In the genomic region with DNA sequence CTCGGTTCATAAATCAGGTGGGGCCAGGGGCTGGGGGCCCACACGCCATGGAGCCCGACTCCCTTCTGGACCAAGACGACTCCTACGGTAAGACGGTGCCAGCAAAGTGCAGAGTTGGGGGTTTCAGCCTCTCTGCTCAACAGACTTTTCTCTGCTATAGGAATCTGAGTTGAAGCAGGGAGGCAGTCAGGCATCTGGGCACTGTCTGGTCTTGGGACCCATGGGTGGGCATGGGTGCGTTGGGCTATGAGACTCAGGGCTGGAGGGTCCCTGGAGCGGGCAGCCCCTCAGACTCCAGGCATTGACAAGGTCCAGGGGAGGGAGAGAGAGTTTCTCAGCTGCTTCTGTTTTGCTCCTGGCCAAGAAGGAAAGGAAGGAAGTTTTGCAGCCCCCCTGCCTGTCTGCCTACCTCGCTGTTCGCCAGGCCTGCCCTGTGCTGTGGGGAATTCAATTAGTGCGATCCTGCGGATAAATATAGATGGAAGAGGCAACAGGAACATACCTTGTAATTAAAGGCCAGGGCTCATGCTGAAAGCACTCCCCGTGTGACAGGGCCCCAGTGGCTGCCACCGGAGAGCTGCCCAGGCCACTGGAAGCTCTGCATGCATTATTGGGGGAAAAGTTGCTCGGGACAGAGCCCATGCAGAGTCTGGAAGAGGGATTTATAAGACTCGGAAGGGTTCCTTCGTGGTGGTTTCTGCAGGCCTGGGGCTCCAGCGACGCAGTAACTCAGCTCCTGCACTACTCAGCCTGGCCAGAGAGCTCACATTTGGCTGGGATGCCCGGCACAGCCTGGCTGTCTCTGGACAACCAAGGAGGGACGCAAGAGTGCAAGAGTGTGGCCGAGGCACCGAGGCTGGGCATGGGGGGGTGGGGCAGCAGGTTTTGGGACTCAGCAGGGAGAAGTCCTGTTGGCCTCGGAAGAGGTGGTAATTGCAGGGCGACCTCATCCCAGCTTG, we compare ENCODE assay signal across 12 cellular contexts.
A peak's percentile ranks its signal among the peaks of the same experiment; 100 is the strongest.
DNase-seq lines count a peak whose midpoint lies in the region; ATAC-seq, FAIRE-seq and TF ChIP-seq lines count a peak whose summit lies in the region.
"Had no signal": no experiment of that assay in that cellular context is flagged by ENCODE, and none has a peak within 500 bp of the region (broad histone marks: within the 10 kb centered on the region; RNA-seq: fewer than 3 reads in every experiment).

No MANE protein-coding gene starts in this region.

- DNase-seq in NCI-H69 (lab: John Stamatoyannopoulos, UW) (peak; percentile 72), endothelial cell (ENCODE audit: low spot score) (no peak), mesothelial cell of epicardium (ENCODE audit: low spot score in 2 of 2, unreplicated experiment in 2 of 2) (peak in 1 of 2 experiments; percentile 49), urothelium cell line (ENCODE audit: low spot score) (no peak), GM13976 (ENCODE audit: low spot score) (no peak)
- no peak for DNase-seq in activated CD8-positive, alpha-beta memory T cell treated with anti-CD3 and anti-CD28 coated beads for 24 hours
- DNase-seq: activated naive CD4-positive, alpha-beta T cell treated with Interleukin-2 at 50 U/mL for 16 hours had no signal

- ATAC-seq in HG03565 (IDR thresholded peaks at IDR 0.05; ENCODE audit: unreplicated experiment) = no peak
- ATAC-seq: activated CD4-positive, CD25-positive, alpha-beta regulatory T cell treated with anti-CD3 and anti-CD28 coated beads, Interleukin-2, amount 50 U/mL, for 24 hours; Panc1 had no signal

- H3K27me3 Mint-ChIP-seq in endothelial cell (ENCODE audit: unreplicated experiment) = peaks cover 8% of the 10 kb centered on the region
- no peaks in the 10 kb centered on the region for H3K27me3 Mint-ChIP-seq in mesothelial cell of epicardium (ENCODE audit: low read depth)

- H3K9me3 Mint-ChIP-seq in endothelial cell (ENCODE audit: unreplicated experiment) = no peaks in the 10 kb centered on the region
- H3K9me3 Mint-ChIP-seq in mesothelial cell of epicardium = no peaks in the 10 kb centered on the region

- H3K27ac Mint-ChIP-seq in endothelial cell (ENCODE audit: unreplicated experiment) = no peak overlapping the region
- H3K27ac Mint-ChIP-seq in mesothelial cell of epicardium = peak overlapping the region; percentile 97

- in situ Hi-C loops in GM13976 (cut with MboI; ENCODE audit: low sequenced_read_pairs, unreplicated experiment) = loop anchor here (10.0 kb wide), 1 partner anchor 417 kb away; no protein-coding TSS in a partner anchor

- H3K36me3 Mint-ChIP-seq in endothelial cell (ENCODE audit: low read depth, unreplicated experiment) (no peaks in the 10 kb centered on the region), mesothelial cell of epicardium (no peaks in the 10 kb centered on the region)

- H3K4me1 Mint-ChIP-seq in endothelial cell (ENCODE audit: unreplicated experiment) = peaks cover 28% of the 10 kb centered on the region
- H3K4me1 Mint-ChIP-seq in mesothelial cell of epicardium = peaks cover 49% of the 10 kb centered on the region

- no peak for FAIRE-seq in urothelium cell line (lab: Jason Lieb, UNC)

- peak overlapping the region; percentile 59 for H3K27ac ChIP-seq in temporal lobe (ENCODE audit: low read depth, low read length)
- H3K27ac ChIP-seq: HL-60 had no signal

- peak overlapping the region; percentile 56 for H3K4me3 Mint-ChIP-seq in endothelial cell (ENCODE audit: unreplicated experiment)
- peak overlapping the region; percentile 64 for H3K4me3 Mint-ChIP-seq in mesothelial cell of epicardium

- TF ChIP-seq CTCF in endothelial cell (IDR thresholded peaks at IDR 0.05; ENCODE audit: unreplicated experiment) (no peak), mesothelial cell of epicardium (IDR thresholded peaks at IDR 0.05; ENCODE audit: unreplicated experiment) (no peak), GM13976 (IDR thresholded peaks at IDR 0.05; ENCODE audit: borderline replicate concordance, control extremely low read depth, extremely low read depth, insufficient read depth, missing control alignments) (no peak)
